Comparison of ENCODE assay signal across 9 cellular contexts in the genomic region with DNA sequence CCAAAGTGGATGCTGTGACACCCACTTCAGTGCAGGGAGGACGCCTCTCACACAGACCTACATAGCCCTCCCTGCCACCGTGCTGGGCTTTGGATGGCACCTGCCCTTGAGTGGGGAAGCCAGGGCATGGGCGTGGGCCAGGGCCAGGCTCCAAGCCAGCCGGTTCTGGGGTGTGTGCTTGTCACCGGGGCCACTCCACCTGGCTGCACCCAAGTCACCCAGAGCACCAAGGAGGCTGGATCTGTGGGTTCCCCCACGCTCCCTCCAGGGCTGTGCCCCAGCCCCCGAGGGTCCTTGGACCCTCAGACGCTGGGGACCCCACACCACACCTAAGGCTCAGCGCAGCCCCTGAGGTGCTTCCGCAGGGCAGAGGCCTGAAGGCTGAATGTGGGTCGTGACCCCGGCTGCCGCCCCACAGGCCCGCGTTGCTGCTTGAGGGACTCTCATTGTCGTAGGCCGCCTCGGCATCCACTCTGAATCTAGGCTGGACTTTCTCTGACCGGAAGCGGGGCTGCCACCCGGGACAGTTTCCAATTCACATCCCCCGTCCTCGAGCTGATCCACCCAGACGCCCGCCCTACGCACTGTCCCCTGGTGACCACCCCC. TPM values are rescaled to one million over a fixed set of nuclear protein-coding genes. Genes with fewer than 3 reads are reported as not detected.
DNase-seq lines count a peak whose midpoint lies in the region; ATAC-seq and TF ChIP-seq lines count a peak whose summit lies in the region.
"Had no signal": no experiment of that assay in that cellular context is flagged by ENCODE, and none has a peak within 500 bp of the region (broad histone marks: within the 10 kb centered on the region; RNA-seq: fewer than 3 reads in every experiment).

No MANE protein-coding gene starts in this region.

- 75 to 80% methylated on average over 23 to 25 of the region's 26 CpGs for WGBS in mesodermal cell (ENCODE audit: insufficient coverage in 2 of 2), 2 experiments

- TF ChIP-seq CTCF in cardiac muscle cell (IDR thresholded peaks at IDR 0.05; ENCODE audit: low read depth, low read length) (no peak), vagina (IDR thresholded peaks at IDR 0.05) (no peak)

- DNase-seq in cardiac muscle cell (ENCODE audit: low read depth in 1 of 2, low spot score in 1 of 2) (no peak), cardiac septum (ENCODE audit: low spot score) (no peak), vagina (ENCODE audit: extremely low spot score in 2 of 2) (no peak), SW 1271 (lab: John Stamatoyannopoulos, UW) (no peak)
- DNase-seq: activated CD4-positive, alpha-beta T cell treated with anti-CD3 and anti-CD28 coated beads, Interleukin-2, amount 10 ng/mL, durations not matched to agents 24 days and 14 days; C1 segment of cervical spinal cord; NCI-H2227 treated with DMSO at 0.1 percent for 48 hours had no signal

- H3K27ac ChIP-seq in cardiac muscle cell (peak overlapping the region; percentile 92), mesodermal cell (ENCODE audit: low read depth, low read length, severe bottlenecking) (no peak overlapping the region), vagina (peak overlapping the region; percentile 92)

- H3K4me3 ChIP-seq in cardiac muscle cell, result no peak overlapping the region
- peak overlapping the region; percentile 88 for H3K4me3 ChIP-seq in mesodermal cell (ENCODE audit: extremely low read depth, insufficient read depth, low read length, poor library complexity, severe bottlenecking)
- H3K4me3 ChIP-seq in vagina, result peak overlapping the region; percentile 54 to 61

- no peak for ATAC-seq in GM18511 (IDR thresholded peaks at IDR 0.05; ENCODE audit: unreplicated experiment)

- H3K27me3 ChIP-seq in cardiac muscle cell, result peaks cover 12% of the 10 kb centered on the region
- no peaks in the 10 kb centered on the region for H3K27me3 ChIP-seq in vagina

- H3K9me3 ChIP-seq in cardiac muscle cell (ENCODE audit: low read depth) (no peaks in the 10 kb centered on the region), mesodermal cell (ENCODE audit: control insufficient read depth, low read length) (no peaks in the 10 kb centered on the region), vagina (no peaks in the 10 kb centered on the region)

- no peaks in the 10 kb centered on the region for H3K36me3 ChIP-seq in cardiac muscle cell
- peaks cover 20% of the 10 kb centered on the region for H3K36me3 ChIP-seq in mesodermal cell (ENCODE audit: control insufficient read depth, insufficient read depth, low read length)
- H3K36me3 ChIP-seq in vagina, result peaks cover 0 to 8% of the 10 kb centered on the region in 2 donors

- intact Hi-C loops in cardiac septum (cut with DNase I), result loop anchor here (5.0 kb wide), 1 partner anchor 75 kb away; no protein-coding TSS in a partner anchor
- intact Hi-C loops in vagina (cut with DNase I), result no loop called here

- no peak for TF ChIP-seq POLR2A in vagina (IDR thresholded peaks at IDR 0.05)

- H3K4me1 ChIP-seq in cardiac muscle cell (ENCODE audit: low read depth) (peaks cover 39% of the 10 kb centered on the region), mesodermal cell (ENCODE audit: control insufficient read depth, insufficient read depth, low read length, poor library complexity, severe bottlenecking) (peaks cover 49% of the 10 kb centered on the region), vagina (peaks cover 97% of the 10 kb centered on the region)

RNA-seq across cellular contexts. Expression of a gene that starts 1.5 kb away (rescaled TPM):
- total RNA-seq in cardiac muscle cell (50.4 and 90.1 TPM in 2 replicates), cardiac septum (30.5 TPM), vagina (136 TPM)
- polyA plus RNA-seq in cardiac muscle cell, result 42.2 and 58.8 TPM in 2 replicates
- polyA plus RNA-seq in mesodermal cell (2013, experiment 1 of 2), result 234 TPM
- polyA plus RNA-seq in mesodermal cell (2013, experiment 2 of 2), result 205 TPM

RNA-seq across cellular contexts. Expression of a gene that starts 7.7 kb away (rescaled TPM):
- total RNA-seq in cardiac muscle cell (78.1 and 105 TPM in 2 replicates), cardiac septum (96.2 TPM), vagina (72.4 TPM)
- 29.1 and 49.2 TPM in 2 replicates for polyA plus RNA-seq in cardiac muscle cell
- 41.8 TPM for polyA plus RNA-seq in mesodermal cell (2013, experiment 1 of 2)
- polyA plus RNA-seq in mesodermal cell (2013, experiment 2 of 2), result 32.0 TPM

RNA-seq across cellular contexts. Expression of a gene that starts 18.1 kb away (rescaled TPM):
- total RNA-seq in cardiac muscle cell, result 235 and 301 TPM in 2 replicates
- polyA plus RNA-seq in cardiac muscle cell, result 252 and 305 TPM in 2 replicates
- total RNA-seq in cardiac septum, result 174 TPM
- polyA plus RNA-seq in mesodermal cell (2013, experiment 1 of 2), result 103 TPM
- polyA plus RNA-seq in mesodermal cell (2013, experiment 2 of 2), result 83.9 TPM
- total RNA-seq in vagina, result 94.5 TPM

RNA-seq across cellular contexts. Expression of a gene that starts 25.8 kb away (rescaled TPM):
- total RNA-seq in cardiac muscle cell (0.81 and 1.1 TPM in 2 replicates), cardiac septum (0.62 TPM), vagina (0.74 TPM)
- polyA plus RNA-seq in cardiac muscle cell, result 0.32 and 0.70 TPM in 2 replicates
- polyA plus RNA-seq in mesodermal cell (2013, experiment 1 of 2), result 0.11 TPM
- 0.10 TPM for polyA plus RNA-seq in mesodermal cell (2013, experiment 2 of 2)

RNA-seq across cellular contexts. Expression of a gene that starts 32.3 kb away (rescaled TPM):
- 38.5 and 49.3 TPM in 2 replicates for total RNA-seq in cardiac muscle cell
- 33.7 and 38.0 TPM in 2 replicates for polyA plus RNA-seq in cardiac muscle cell
- total RNA-seq in cardiac septum, result 50.2 TPM
- 15.0 TPM for polyA plus RNA-seq in mesodermal cell (2013, experiment 1 of 2)
- polyA plus RNA-seq in mesodermal cell (2013, experiment 2 of 2), result 11.1 TPM
- total RNA-seq in vagina, result 20.9 TPM
